Comparison of ENCODE assay signal across 21 cellular contexts in the genomic region with DNA sequence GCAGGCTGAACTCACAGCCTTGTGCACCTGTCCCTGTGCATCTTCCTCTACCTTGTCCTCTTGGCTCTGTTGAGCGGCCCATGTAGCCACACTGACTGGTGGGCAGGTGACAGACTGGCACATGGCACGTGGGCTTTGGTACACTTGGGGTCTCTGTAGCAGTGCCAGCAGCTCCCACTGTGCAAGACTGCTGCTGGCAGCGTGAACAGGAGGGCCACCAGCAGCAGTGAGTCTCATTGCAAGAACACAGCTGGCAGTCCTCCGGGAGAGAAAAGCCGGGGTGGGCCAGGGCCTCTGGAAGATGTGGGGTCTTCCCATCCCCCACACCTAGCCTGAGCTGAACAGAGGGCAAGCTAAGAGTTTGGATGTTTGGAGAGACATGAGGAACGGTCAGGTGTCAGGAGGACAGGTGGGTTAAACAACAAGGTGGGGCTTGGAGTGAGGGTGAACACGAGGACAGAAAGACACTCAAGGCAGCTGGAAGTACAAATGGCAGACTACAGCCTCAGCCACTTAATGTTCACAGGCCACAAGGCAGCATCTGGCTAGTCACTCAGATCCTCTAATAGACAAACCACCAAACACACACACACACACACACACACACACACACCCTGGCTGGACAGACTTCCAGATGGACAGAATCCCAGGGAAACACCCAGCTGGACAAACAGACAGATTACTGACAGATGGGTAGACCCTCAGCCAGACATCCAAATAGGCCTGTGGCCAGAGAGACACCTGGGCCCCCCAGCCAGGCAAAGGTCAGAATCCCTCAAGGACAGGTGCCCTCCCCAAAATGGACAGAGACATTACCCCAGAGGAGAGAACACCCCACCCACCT. TPM values are rescaled to one million over a fixed set of nuclear protein-coding genes. Genes with fewer than 3 reads are reported as not detected.
A peak's percentile ranks its signal among the peaks of the same experiment; 100 is the strongest.
DNase-seq lines count a peak whose midpoint lies in the region; ATAC-seq, FAIRE-seq and TF ChIP-seq lines count a peak whose summit lies in the region.
"Had no signal": no experiment of that assay in that cellular context is flagged by ENCODE, and none has a peak within 500 bp of the region (broad histone marks: within the 10 kb centered on the region; RNA-seq: fewer than 3 reads in every experiment).

No MANE protein-coding gene starts in this region.

- CTCF ChIA-PET in A549 (lab: Yijun Ruan, JAX), result interaction anchor here (0.7 to 5.5 kb wide), 7 partner anchors 11 to 48 kb away, joined by 3 to 27 read pairs (median 3); partner anchors contain the start of gene IMP4

- no peak for TF ChIP-seq CTCF in A549 (IDR thresholded peaks at IDR 0.05)
- TF ChIP-seq CTCF in lower lobe of right lung (IDR thresholded peaks at IDR 0.05), result no peak
- TF ChIP-seq CTCF in spleen (IDR thresholded peaks at IDR 0.05 in 8 of 11, conservative IDR thresholded peaks at IDR 0.05 in 3 of 11), result no peak

- H3K36me3 ChIP-seq in CD4-positive, CD25-positive, alpha-beta regulatory T cell (ENCODE audit: control insufficient read depth, insufficient read depth, low read length), result no peaks in the 10 kb centered on the region
- H3K36me3 ChIP-seq in lower lobe of right lung, result peaks cover 5% of the 10 kb centered on the region
- peaks cover 0 to 7% (median 6%) of the 10 kb centered on the region in 6 donors for H3K36me3 ChIP-seq in spleen
- H3K36me3 ChIP-seq: breast epithelium had no signal

- peaks cover under 1% of the 10 kb centered on the region for H3K36me3 Mint-ChIP-seq in CD4-positive, CD25-positive, alpha-beta regulatory T cell

- peaks cover 0 to 20% (median 7%) of the 10 kb centered on the region in 4 donors for H3K4me1 Mint-ChIP-seq in CD4-positive, CD25-positive, alpha-beta regulatory T cell

- no peak for TF ChIP-seq RAD21 in A549 (conservative IDR thresholded peaks at IDR 0.05 in 1 of 2, IDR thresholded peaks at IDR 0.05 in 1 of 2)

- DNase-seq in A549 (ENCODE audit: low read depth in 1 of 2, low spot score in 1 of 2) (no peak), RPMI7951 (ENCODE audit: low read depth) (peak; percentile 49), lower lobe of right lung (no peak), EL (no peak), NCI-H2107 treated with DMSO at 0.1 percent for 48 hours (lab: John Stamatoyannopoulos, UW; ENCODE audit: unreplicated experiment) (no peak), spleen (no peak)
- no peak for DNase-seq in CD4-positive, CD25-positive, alpha-beta regulatory T cell
- DNase-seq: activated CD4-positive, alpha-beta T cell treated with anti-CD3 and anti-CD28 coated beads for 1 hour; activated naive CD4-positive, alpha-beta T cell treated with anti-CD3 and anti-CD28 coated beads, Interleukin-2, amount 10 ng/mL, durations not matched to agents 7 days and 5 days; activated T-cell treated with anti-CD3 and anti-CD28 coated beads for 4 hours; DND-41; kidney; NCI-H187 treated with DMSO at 0.1 percent for 48 hours; NCI-H748 treated with DMSO at 0.1 percent for 48 hours; RPMI8226 had no signal

- POLR2A ChIA-PET in A549 (lab: Yijun Ruan, JAX), result interaction anchor here (2.7 kb wide), 1 partner anchor 11 kb away, joined by 27 read pairs; the partner anchor contains the start of gene IMP4

- 94% methylated on average over 7 of the region's 7 CpGs for WGBS in A549 (ENCODE audit: missing lambda C conversion rate)
- WGBS in spleen, 5 donors, result 89 to 93% (median 92%) methylated on average over 7 of the region's 7 CpGs

- no peaks in the 10 kb centered on the region for H3K9me3 ChIP-seq in A549
- H3K9me3 ChIP-seq in CD4-positive, CD25-positive, alpha-beta regulatory T cell (ENCODE audit: control insufficient read depth in 2 of 2, low read length in 2 of 2), result no peaks in the 10 kb centered on the region
- no peaks in the 10 kb centered on the region for H3K9me3 ChIP-seq in lower lobe of right lung
- no peaks in the 10 kb centered on the region for H3K9me3 ChIP-seq in spleen
- H3K9me3 ChIP-seq: breast epithelium, tibial artery had no signal

- H3K27ac ChIP-seq in A549 (no peak overlapping the region), lower lobe of right lung (peak overlapping the region; percentile 6), spleen (peak overlapping the region in 1 of 8 donors; percentile 11)
- H3K27ac ChIP-seq in CD4-positive, CD25-positive, alpha-beta regulatory T cell (ENCODE audit: insufficient read depth, low read length, poor library complexity, severe bottlenecking), result no peak overlapping the region
- H3K27ac ChIP-seq: breast epithelium, tibial artery had no signal

- no peak for TF ChIP-seq POLR2A in A549 (IDR thresholded peaks at IDR 0.05; ENCODE audit: low read length)
- TF ChIP-seq POLR2A in spleen (IDR thresholded peaks at IDR 0.05), result no peak

- ATAC-seq in A549, result no peak
- ATAC-seq in CD4-positive, CD25-positive, alpha-beta regulatory T cell (ENCODE audit: low read depth in 2 of 2), result no peak
- no peak for ATAC-seq in lower lobe of right lung
- no peak for ATAC-seq in GM21786 (IDR thresholded peaks at IDR 0.05; ENCODE audit: unreplicated experiment)
- ATAC-seq: stimulated activated memory B cell treated with anti-CD40 and anti-IgM and Interleukin-4, amounts not matched to agents 10 μg/mL and 1 μg/mL and 100 μg/mL, for 72 hours had no signal

- peak overlapping the region; percentile 94; the same call in 1 of the 3 replicates for H3K4me2 ChIP-seq in A549

- peak overlapping the region; percentile 66 to 88 (median 85) for H3K4me3 Mint-ChIP-seq in CD4-positive, CD25-positive, alpha-beta regulatory T cell
- H3K4me3 Mint-ChIP-seq: stimulated activated memory B cell treated with anti-CD40 and anti-IgM and Interleukin-4, amounts not matched to agents 10 μg/mL and 1 μg/mL and 100 μg/mL, for 72 hours had no signal

- no peak for FAIRE-seq in A549 (lab: Jason Lieb, UNC)
- FAIRE-seq: kidney had no signal

- H3K27ac Mint-ChIP-seq in CD4-positive, CD25-positive, alpha-beta regulatory T cell, result peak overlapping the region in 1 of 3 donors; percentile 44
- H3K27ac Mint-ChIP-seq: activated naive CD4-positive, alpha-beta T cell treated with anti-CD3 and anti-CD28 coated beads, Interleukin-2, amount 10 ng/mL, durations not matched to agents 7 days and 5 days; B cell; stimulated activated memory B cell treated with anti-CD40 and anti-IgM and Interleukin-4, amounts not matched to agents 10 μg/mL and 1 μg/mL and 100 μg/mL, for 72 hours; T-helper 1 cell treated with Interleukin-12 subunit alpha and Interleukin-12 subunit beta and Interleukin-4 antibody, amounts not matched to agents 30 μg/mL and 1 μg/mL, for 36 hours had no signal

- TF ChIP-seq EP300 in A549 (IDR thresholded peaks at IDR 0.05), result no peak

- H3K27me3 Mint-ChIP-seq in CD4-positive, CD25-positive, alpha-beta regulatory T cell, result no peaks in the 10 kb centered on the region
- H3K27me3 Mint-ChIP-seq: B cell; stimulated activated memory B cell treated with anti-CD40 and anti-IgM and Interleukin-4, amounts not matched to agents 10 μg/mL and 1 μg/mL and 100 μg/mL, for 72 hours had no signal

- H3K4me1 ChIP-seq in A549 (peaks cover 17% of the 10 kb centered on the region; the same call in 2 of the 3 replicates), lower lobe of right lung (peaks cover 34% of the 10 kb centered on the region), spleen (peaks cover 0 to 56% (median 43%) of the 10 kb centered on the region in 6 donors)
- peaks cover 14% of the 10 kb centered on the region for H3K4me1 ChIP-seq in CD4-positive, CD25-positive, alpha-beta regulatory T cell (ENCODE audit: control insufficient read depth, insufficient read depth, low read length, poor library complexity, severe bottlenecking)

- H3K9me3 Mint-ChIP-seq in CD4-positive, CD25-positive, alpha-beta regulatory T cell, result no peaks in the 10 kb centered on the region
- H3K9me3 Mint-ChIP-seq: activated naive CD4-positive, alpha-beta T cell treated with anti-CD3 and anti-CD28 coated beads, Interleukin-2, amount 10 ng/mL, durations not matched to agents 7 days and 5 days; stimulated activated memory B cell treated with anti-CD40 and anti-IgM and Interleukin-4, amounts not matched to agents 10 μg/mL and 1 μg/mL and 100 μg/mL, for 72 hours; T-helper 1 cell treated with Interleukin-12 subunit alpha and Interleukin-12 subunit beta and Interleukin-4 antibody, amounts not matched to agents 30 μg/mL and 1 μg/mL, for 36 hours had no signal

- H3K27me3 ChIP-seq in CD4-positive, CD25-positive, alpha-beta regulatory T cell (ENCODE audit: control insufficient read depth, insufficient read depth, low read length), result no peaks in the 10 kb centered on the region
- H3K27me3 ChIP-seq in lower lobe of right lung (ENCODE audit: low read depth), result no peaks in the 10 kb centered on the region
- no peaks in the 10 kb centered on the region for H3K27me3 ChIP-seq in spleen (replicated peaks in 1 of 7)
- H3K27me3 ChIP-seq: breast epithelium, tibial artery had no signal

- intact Hi-C loops in lower lobe of right lung (cut with DNase I) (no loop called here), spleen (cut with DNase I; ENCODE audit: low total_unique reads) (no loop called here)

- H3K4me3 ChIP-seq in A549 (no peak overlapping the region), lower lobe of right lung (no peak overlapping the region), spleen (no peak overlapping the region)
- no peak overlapping the region for H3K4me3 ChIP-seq in CD4-positive, CD25-positive, alpha-beta regulatory T cell (ENCODE audit: low read depth, low read length)
- H3K4me3 ChIP-seq: breast epithelium, tibial artery had no signal

RNA-seq across cellular contexts. Expression of gene PTPN18, which starts 2.3 kb away (rescaled TPM):
- polyA plus RNA-seq in A549 (2011; rRNA removed) (20.4 and 23.7 TPM in 2 replicates), A549 (2017; fragmentation: RNase III; extraction: RNeasy Plus Mini Kit Qiagen cat#74134 plus additional on column Dnase treatment) (19.6 to 23.1 TPM (median 20.5 TPM) in 3 replicates), spleen (100 to 1,000 TPM in 1 of 3 donors, 10 to 100 TPM in 2; 75.9 to 129 (median 98.2) TPM)
- 25.9 and 31.9 TPM in 2 replicates for polyA plus RNA-seq in A549 (2012; cell fraction: cytosol; rRNA removed)
- 106 and 111 TPM in 2 replicates for polyA plus RNA-seq in A549 (2012; cell fraction: nucleus; rRNA removed)
- 38.5 and 41.2 TPM in 2 replicates for polyA minus RNA-seq in A549 (2011; rRNA and poly(A)+ RNA removed)
- total RNA-seq in CD4-positive, CD25-positive, alpha-beta regulatory T cell, result 61.3 TPM
- 10 to 100 TPM; 42.2 to 58.3 (median 49.1) TPM for polyA plus RNA-seq in CD4-positive, CD25-positive, alpha-beta regulatory T cell
- 26.0 and 28.4 TPM in 2 replicates for total RNA-seq in RPMI7951 (2014; rRNA removed; shearing (Covaris generic))
- total RNA-seq in lower lobe of right lung (74.1 TPM), spleen (100 to 1,000 TPM in 6 of 7 donors, 10 to 100 TPM in 1; 79.5 to 132 (median 109) TPM)

RNA-seq across cellular contexts. Expression of gene IMP4, which starts 10.8 kb away (rescaled TPM):
- polyA plus RNA-seq in A549 (2011; rRNA removed) (113 and 118 TPM in 2 replicates), A549 (2017; fragmentation: RNase III; extraction: RNeasy Plus Mini Kit Qiagen cat#74134 plus additional on column Dnase treatment) (149 to 178 TPM (median 159 TPM) in 3 replicates), spleen (10 to 100 TPM; 77.4 to 85.0 (median 82.5) TPM)
- polyA plus RNA-seq in A549 (2012; cell fraction: cytosol; rRNA removed), result 471 and 473 TPM in 2 replicates
- 569 and 687 TPM in 2 replicates for polyA plus RNA-seq in A549 (2012; cell fraction: nucleus; rRNA removed)
- 143 and 144 TPM in 2 replicates for polyA minus RNA-seq in A549 (2011; rRNA and poly(A)+ RNA removed)
- 72.4 TPM for total RNA-seq in CD4-positive, CD25-positive, alpha-beta regulatory T cell
- polyA plus RNA-seq in CD4-positive, CD25-positive, alpha-beta regulatory T cell, result 100 to 1,000 TPM in 1 of 4 donors, 10 to 100 TPM in 3; 72.9 to 111 (median 77.8) TPM
- total RNA-seq in RPMI7951 (2014; rRNA removed; shearing (Covaris generic)), result 103 and 118 TPM in 2 replicates
- total RNA-seq in lower lobe of right lung (55.9 TPM), spleen (10 to 100 TPM; 50.2 to 82.0 (median 63.4) TPM)
